ENCODE assay signal across 1 cellular context in the genomic region with DNA sequence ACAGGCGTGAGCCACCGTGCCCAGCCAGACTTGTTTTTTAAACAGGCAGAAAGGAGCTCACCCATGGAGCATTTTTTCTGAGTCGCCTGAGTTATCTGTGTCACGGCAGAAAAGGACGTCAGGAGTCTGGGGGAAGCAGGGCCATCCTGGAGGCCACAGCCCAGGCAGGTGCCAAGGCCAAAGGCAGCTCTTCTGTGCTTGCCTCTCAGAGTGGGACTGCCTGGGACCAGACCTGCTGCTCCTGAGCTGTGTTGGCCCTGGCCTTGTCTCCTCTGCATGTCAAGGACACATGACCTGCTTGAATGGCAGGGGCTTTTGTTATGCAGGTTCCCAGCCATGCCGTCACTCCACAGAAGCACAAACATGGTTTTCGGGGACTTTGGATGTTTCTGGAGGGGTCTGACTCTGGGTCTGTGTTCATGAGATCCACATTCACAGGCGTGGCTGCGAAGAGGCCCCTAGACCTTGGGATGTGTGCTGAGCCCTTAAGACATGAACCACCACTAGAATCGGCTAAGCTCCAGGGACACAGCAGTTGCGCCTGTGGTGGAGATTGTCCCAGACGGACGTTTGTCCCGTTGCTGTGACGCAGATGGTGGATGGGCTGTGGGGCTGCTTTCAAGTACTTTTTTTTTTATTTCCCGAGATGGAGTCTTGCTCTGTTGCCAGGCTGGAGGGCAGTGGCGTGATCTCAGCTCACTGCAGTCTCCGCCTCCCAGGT.
TF ChIP-seq lines count a peak whose summit lies in the region.

No MANE protein-coding gene starts in this region.

TF ChIP-seq in HepG2, 621 proteins besides CTCF, POLR2A, EP300 and RAD21 (continued from another document and continues in another):
- peak; percentile 50; the same call in 1 of the 2 replicates for TF ChIP-seq ARID4A (CRISPR knock-in tag; IDR thresholded peaks at IDR 0.05; ENCODE audit: borderline replicate concordance)
- TF ChIP-seq WIZ (CRISPR knock-in tag; IDR thresholded peaks at IDR 0.05), result no peak
- no peak for TF ChIP-seq KLF15 (CRISPR knock-in tag; IDR thresholded peaks at IDR 0.05; ENCODE audit: borderline replicate concordance)
- no peak for TF ChIP-seq MAZ (IDR thresholded peaks at IDR 0.05; ENCODE audit: borderline replicate concordance, low read depth, low read length)
- no peak for TF ChIP-seq MAZ (CRISPR knock-in tag; IDR thresholded peaks at IDR 0.05; ENCODE audit: low read depth)
- TF ChIP-seq STAG1 (CRISPR knock-in tag; IDR thresholded peaks at IDR 0.05), result no peak
- no peak for TF ChIP-seq KAT2B (IDR thresholded peaks at IDR 0.05; ENCODE audit: borderline replicate concordance, low read depth, low read length)
- TF ChIP-seq NCOA2 (CRISPR knock-in tag; IDR thresholded peaks at IDR 0.05), result peak; percentile 55
- no peak for TF ChIP-seq ZNF558 (CRISPR knock-in tag; IDR thresholded peaks at IDR 0.05; ENCODE audit: borderline replicate concordance)
- no peak for TF ChIP-seq HNF1B (CRISPR knock-in tag; IDR thresholded peaks at IDR 0.05)
- TF ChIP-seq, protein P1, sequence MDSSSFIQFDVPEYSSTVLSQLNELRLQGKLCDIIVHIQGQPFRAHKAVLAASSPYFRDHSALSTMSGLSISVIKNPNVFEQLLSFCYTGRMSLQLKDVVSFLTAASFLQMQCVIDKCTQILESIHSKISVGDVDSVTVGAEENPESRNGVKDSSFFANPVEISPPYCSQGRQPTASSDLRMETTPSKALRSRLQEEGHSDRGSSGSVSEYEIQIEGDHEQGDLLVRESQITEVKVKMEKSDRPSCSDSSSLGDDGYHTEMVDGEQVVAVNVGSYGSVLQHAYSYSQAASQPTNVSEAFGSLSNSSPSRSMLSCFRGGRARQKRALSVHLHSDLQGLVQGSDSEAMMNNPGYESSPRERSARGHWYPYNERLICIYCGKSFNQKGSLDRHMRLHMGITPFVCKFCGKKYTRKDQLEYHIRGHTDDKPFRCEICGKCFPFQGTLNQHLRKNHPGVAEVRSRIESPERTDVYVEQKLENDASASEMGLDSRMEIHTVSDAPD (CRISPR knock-in tag; IDR thresholded peaks at IDR 0.05), result no peak
- TF ChIP-seq, protein P2, sequence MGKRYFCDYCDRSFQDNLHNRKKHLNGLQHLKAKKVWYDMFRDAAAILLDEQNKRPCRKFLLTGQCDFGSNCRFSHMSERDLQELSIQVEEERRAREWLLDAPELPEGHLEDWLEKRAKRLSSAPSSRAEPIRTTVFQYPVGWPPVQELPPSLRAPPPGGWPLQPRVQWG (CRISPR knock-in tag; IDR thresholded peaks at IDR 0.05; ENCODE audit: borderline replicate concordance, low read depth), result no peak
- 0 out of 2 replicates have a peak, but pooled peaks have one; percentile 15 for TF ChIP-seq ZNF792 (CRISPR knock-in tag; IDR thresholded peaks at IDR 0.05)
- peak; percentile 62 for TF ChIP-seq ZNF501 (CRISPR knock-in tag; IDR thresholded peaks at IDR 0.05)
- peak; percentile 34; the same call in 1 of the 2 replicates for TF ChIP-seq ZMYM4 (CRISPR knock-in tag; IDR thresholded peaks at IDR 0.05)
- 0 out of 2 replicates have a peak, but pooled peaks have one; percentile 3 for TF ChIP-seq ZNF879 (CRISPR knock-in tag; IDR thresholded peaks at IDR 0.05)
- TF ChIP-seq, protein P3, sequence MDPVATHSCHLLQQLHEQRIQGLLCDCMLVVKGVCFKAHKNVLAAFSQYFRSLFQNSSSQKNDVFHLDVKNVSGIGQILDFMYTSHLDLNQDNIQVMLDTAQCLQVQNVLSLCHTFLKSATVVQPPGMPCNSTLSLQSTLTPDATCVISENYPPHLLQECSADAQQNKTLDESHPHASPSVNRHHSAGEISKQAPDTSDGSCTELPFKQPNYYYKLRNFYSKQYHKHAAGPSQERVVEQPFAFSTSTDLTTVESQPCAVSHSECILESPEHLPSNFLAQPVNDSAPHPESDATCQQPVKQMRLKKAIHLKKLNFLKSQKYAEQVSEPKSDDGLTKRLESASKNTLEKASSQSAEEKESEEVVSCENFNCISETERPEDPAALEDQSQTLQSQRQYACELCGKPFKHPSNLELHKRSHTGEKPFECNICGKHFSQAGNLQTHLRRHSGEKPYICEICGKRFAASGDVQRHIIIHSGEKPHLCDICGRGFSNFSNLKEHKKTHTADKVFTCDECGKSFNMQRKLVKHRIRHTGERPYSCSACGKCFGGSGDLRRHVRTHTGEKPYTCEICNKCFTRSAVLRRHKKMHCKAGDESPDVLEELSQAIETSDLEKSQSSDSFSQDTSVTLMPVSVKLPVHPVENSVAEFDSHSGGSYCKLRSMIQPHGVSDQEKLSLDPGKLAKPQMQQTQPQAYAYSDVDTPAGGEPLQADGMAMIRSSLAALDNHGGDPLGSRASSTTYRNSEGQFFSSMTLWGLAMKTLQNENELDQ (CRISPR knock-in tag; IDR thresholded peaks at IDR 0.05; ENCODE audit: borderline replicate concordance), result no peak
- peak; percentile 84 for TF ChIP-seq GATAD2A (CRISPR knock-in tag; IDR thresholded peaks at IDR 0.05)
- TF ChIP-seq ZFAT (CRISPR knock-in tag; conservative IDR thresholded peaks at IDR 0.05), result no peak
- TF ChIP-seq NR2F2 (IDR thresholded peaks at IDR 0.05; ENCODE audit: borderline replicate concordance, low read depth), result peak; percentile 38; the same call in 1 of the 2 replicates
- TF ChIP-seq BRCA1 (CRISPR knock-in tag; IDR thresholded peaks at IDR 0.05), result 0 out of 2 replicates have a peak, but pooled peaks have one; percentile 52
- no peak for TF ChIP-seq HMGXB3 (CRISPR knock-in tag; IDR thresholded peaks at IDR 0.05; ENCODE audit: borderline replicate concordance)
- TF ChIP-seq RFXAP (CRISPR knock-in tag; IDR thresholded peaks at IDR 0.05; ENCODE audit: borderline replicate concordance), result 0 out of 2 replicates have a peak, but pooled peaks have one; percentile 29
- TF ChIP-seq CBX5 (CRISPR knock-in tag; IDR thresholded peaks at IDR 0.05; ENCODE audit: borderline replicate concordance), result no peak
- TF ChIP-seq ZNF275 (CRISPR knock-in tag; IDR thresholded peaks at IDR 0.05; ENCODE audit: borderline replicate concordance), result 0 out of 2 replicates have a peak, but pooled peaks have one; percentile 40
- TF ChIP-seq BCL6 (CRISPR knock-in tag; IDR thresholded peaks at IDR 0.05), result peak; percentile 77
- no peak for TF ChIP-seq ZFP82 (CRISPR knock-in tag; IDR thresholded peaks at IDR 0.05; ENCODE audit: borderline replicate concordance)
- no peak; the same call in 1 of the 2 replicates for TF ChIP-seq ERF (CRISPR knock-in tag; IDR thresholded peaks at IDR 0.05)
- no peak for TF ChIP-seq PHF20 (CRISPR knock-in tag; IDR thresholded peaks at IDR 0.05)
- peak; percentile 72 for TF ChIP-seq RXRB (CRISPR knock-in tag; IDR thresholded peaks at IDR 0.05; ENCODE audit: borderline replicate concordance)
- TF ChIP-seq ZNF18 (CRISPR knock-in tag; IDR thresholded peaks at IDR 0.05; ENCODE audit: insufficient replicate concordance), result no peak
- no peak for TF ChIP-seq ZNF740 (CRISPR knock-in tag; IDR thresholded peaks at IDR 0.05)
- peak; percentile 31 for TF ChIP-seq TBL1XR1 (IDR thresholded peaks at IDR 0.05; ENCODE audit: borderline replicate concordance, low read length, partially characterized antibody)
- no peak for TF ChIP-seq BCL3 (CRISPR knock-in tag; IDR thresholded peaks at IDR 0.05)
- TF ChIP-seq ZNF569 (CRISPR knock-in tag; IDR thresholded peaks at IDR 0.05; ENCODE audit: borderline replicate concordance), result no peak
- TF ChIP-seq DR1 (CRISPR knock-in tag; IDR thresholded peaks at IDR 0.05), result no peak
